Comparison of ENCODE assay signal across 17 cellular contexts in genomic region chr19:49988007-49988406, GRCh38. TPM values are rescaled to one million over a fixed set of nuclear protein-coding genes. Genes with fewer than 3 reads are reported as not detected.
DNase-seq lines count a peak whose midpoint lies in the region; ATAC-seq and TF ChIP-seq lines count a peak whose summit lies in the region.
"Had no signal": no experiment of that assay in that cellular context is flagged by ENCODE, and none has a peak within 500 bp of the region (broad histone marks: within the 10 kb centered on the region; RNA-seq: fewer than 3 reads in every experiment).

No MANE protein-coding gene starts in this region.

- no peak for TF ChIP-seq CTCF in 22Rv1 (IDR thresholded peaks at IDR 0.05)

- no peaks in the 10 kb centered on the region for H3K27me3 Mint-ChIP-seq in activated T-cell treated with anti-CD3 and anti-CD28 coated beads, Interleukin-2, amount 50 U/mL, for 24 hours
- H3K27me3 Mint-ChIP-seq in activated T-cell treated with anti-CD3 and anti-CD28 coated beads, Interleukin-2, amount 50 U/mL, for 4 hours (ENCODE audit: low read depth) = no peaks in the 10 kb centered on the region
- H3K27me3 Mint-ChIP-seq in activated T-helper 17 cell treated with anti-CD3 and anti-CD28 coated beads, Interleukin-2, amount 50 U/mL, for 72 hours = no peaks in the 10 kb centered on the region
- H3K27me3 Mint-ChIP-seq: CD4-positive, alpha-beta memory T cell had no signal

- 0 out of 2 replicates have a peak overlapping the region, but pooled peaks have one; percentile 40 for H3K27ac ChIP-seq in 22Rv1
- H3K27ac ChIP-seq: BLaER1 had no signal

- peaks cover 23% of the 10 kb centered on the region for H3K4me1 Mint-ChIP-seq in activated T-cell treated with anti-CD3 and anti-CD28 coated beads, Interleukin-2, amount 50 U/mL, for 24 hours (ENCODE audit: low read depth)
- H3K4me1 Mint-ChIP-seq in activated T-cell treated with anti-CD3 and anti-CD28 coated beads, Interleukin-2, amount 50 U/mL, for 4 hours (ENCODE audit: low read depth) = peaks cover 10% of the 10 kb centered on the region
- H3K4me1 Mint-ChIP-seq in activated T-helper 17 cell treated with anti-CD3 and anti-CD28 coated beads, Interleukin-2, amount 50 U/mL, for 72 hours = peaks cover 15% of the 10 kb centered on the region
- H3K4me1 Mint-ChIP-seq: H9 had no signal

- peaks cover 88% of the 10 kb centered on the region for H3K36me3 Mint-ChIP-seq in activated T-cell treated with anti-CD3 and anti-CD28 coated beads, Interleukin-2, amount 50 U/mL, for 24 hours (ENCODE audit: low read depth)
- H3K36me3 Mint-ChIP-seq in activated T-cell treated with anti-CD3 and anti-CD28 coated beads, Interleukin-2, amount 50 U/mL, for 4 hours (ENCODE audit: insufficient read depth) = peaks cover 46% of the 10 kb centered on the region
- H3K36me3 Mint-ChIP-seq in activated T-helper 17 cell treated with anti-CD3 and anti-CD28 coated beads, Interleukin-2, amount 50 U/mL, for 72 hours (ENCODE audit: low read depth) = peaks cover 84% of the 10 kb centered on the region

- no peak for ATAC-seq in activated T-cell treated with anti-CD3 and anti-CD28 coated beads, Interleukin-2, amount 50 U/mL, for 4 hours
- ATAC-seq in activated T-helper 17 cell treated with anti-CD3 and anti-CD28 coated beads, Interleukin-2, amount 50 U/mL, for 72 hours (replicated peaks) = no peak
- ATAC-seq in activated CD4-positive, CD25-positive, alpha-beta regulatory T cell treated with anti-CD3 and anti-CD28 coated beads, Interleukin-2, amount 50 U/mL, for 24 hours = no peak

- peak overlapping the region; percentile 60 for H3K27ac Mint-ChIP-seq in activated T-cell treated with anti-CD3 and anti-CD28 coated beads, Interleukin-2, amount 50 U/mL, for 24 hours
- H3K27ac Mint-ChIP-seq in activated T-helper 17 cell treated with anti-CD3 and anti-CD28 coated beads, Interleukin-2, amount 50 U/mL, for 72 hours = peak overlapping the region; percentile 17
- H3K27ac Mint-ChIP-seq: H9 had no signal

- H3K9me3 Mint-ChIP-seq in activated T-cell treated with anti-CD3 and anti-CD28 coated beads, Interleukin-2, amount 50 U/mL, for 24 hours = no peaks in the 10 kb centered on the region
- no peaks in the 10 kb centered on the region for H3K9me3 Mint-ChIP-seq in activated T-cell treated with anti-CD3 and anti-CD28 coated beads, Interleukin-2, amount 50 U/mL, for 4 hours
- no peaks in the 10 kb centered on the region for H3K9me3 Mint-ChIP-seq in activated T-helper 17 cell treated with anti-CD3 and anti-CD28 coated beads, Interleukin-2, amount 50 U/mL, for 72 hours
- H3K9me3 Mint-ChIP-seq: H9 had no signal

- no peak for DNase-seq in activated T-cell treated with anti-CD3 and anti-CD28 coated beads, Interleukin-2, amount 50 U/mL, for 24 hours
- no peak for DNase-seq in activated T-cell treated with anti-CD3 and anti-CD28 coated beads, Interleukin-2, amount 50 U/mL, for 4 hours
- DNase-seq in islet precursor cell = peak; percentile 34
- DNase-seq in activated CD4-positive, alpha-beta T cell treated with anti-CD3 and anti-CD28 coated beads for 1 hour = no peak
- DNase-seq: 8988T; CD4-positive, alpha-beta memory T cell; DMS153; DMS79; GF-D8; H9 had no signal

- H3K4me3 Mint-ChIP-seq in activated T-cell treated with anti-CD3 and anti-CD28 coated beads, Interleukin-2, amount 50 U/mL, for 24 hours = no peak overlapping the region
- H3K4me3 Mint-ChIP-seq in activated T-cell treated with anti-CD3 and anti-CD28 coated beads, Interleukin-2, amount 50 U/mL, for 4 hours = no peak overlapping the region
- H3K4me3 Mint-ChIP-seq in activated T-helper 17 cell treated with anti-CD3 and anti-CD28 coated beads, Interleukin-2, amount 50 U/mL, for 72 hours = no peak overlapping the region
- H3K4me3 Mint-ChIP-seq: CD14-positive monocyte, H9 had no signal

RNA-seq across cellular contexts. Expression of gene SIGLEC11, which starts 27.0 kb away (rescaled TPM):
- not detected for total RNA-seq in activated T-cell treated with anti-CD3 and anti-CD28 coated beads, Interleukin-2, amount 50 U/mL, for 4 hours
- total RNA-seq in activated T-helper 17 cell treated with anti-CD3 and anti-CD28 coated beads, Interleukin-2, amount 50 U/mL, for 72 hours = not detected
- total RNA-seq: A673; CD4-positive, alpha-beta memory T cell; H1; H9 had no signal

RNA-seq across cellular contexts. Expression of gene VRK3, which starts 37.2 kb away (rescaled TPM):
- 10 to 100 TPM; 40.5 to 45.8 (median 40.5) TPM for total RNA-seq in activated T-cell treated with anti-CD3 and anti-CD28 coated beads, Interleukin-2, amount 50 U/mL, for 4 hours
- total RNA-seq in activated T-helper 17 cell treated with anti-CD3 and anti-CD28 coated beads, Interleukin-2, amount 50 U/mL, for 72 hours = 10 to 100 TPM; 53.7 to 79.8 TPM

RNA-seq across cellular contexts. Expression of gene ZNF473, which starts 37.8 kb away (rescaled TPM):
- 10 to 100 TPM in 2 of 3 donors, 1 to 10 TPM in 1; 9.5 to 12.7 (median 10.1) TPM for total RNA-seq in activated T-cell treated with anti-CD3 and anti-CD28 coated beads, Interleukin-2, amount 50 U/mL, for 4 hours
- 10 to 100 TPM; 11.1 to 12.4 TPM for total RNA-seq in activated T-helper 17 cell treated with anti-CD3 and anti-CD28 coated beads, Interleukin-2, amount 50 U/mL, for 72 hours

RNA-seq across cellular contexts. Expression of gene NUP62, which starts 58.7 kb away (rescaled TPM):
- total RNA-seq in activated T-cell treated with anti-CD3 and anti-CD28 coated beads, Interleukin-2, amount 50 U/mL, for 4 hours = 100 to 1,000 TPM; 172 to 189 (median 184) TPM
- 100 to 1,000 TPM; 158 to 172 TPM for total RNA-seq in activated T-helper 17 cell treated with anti-CD3 and anti-CD28 coated beads, Interleukin-2, amount 50 U/mL, for 72 hours

RNA-seq across cellular contexts. Expression of gene ATF5, which starts 59.0 kb away (rescaled TPM):
- total RNA-seq in activated T-cell treated with anti-CD3 and anti-CD28 coated beads, Interleukin-2, amount 50 U/mL, for 4 hours = 10 to 100 TPM; 58.4 to 73.1 (median 60.6) TPM
- 10 to 100 TPM; 26.0 to 28.6 TPM for total RNA-seq in activated T-helper 17 cell treated with anti-CD3 and anti-CD28 coated beads, Interleukin-2, amount 50 U/mL, for 72 hours
